Comparison of ENCODE assay signal across 9 cellular contexts in the genomic region with DNA sequence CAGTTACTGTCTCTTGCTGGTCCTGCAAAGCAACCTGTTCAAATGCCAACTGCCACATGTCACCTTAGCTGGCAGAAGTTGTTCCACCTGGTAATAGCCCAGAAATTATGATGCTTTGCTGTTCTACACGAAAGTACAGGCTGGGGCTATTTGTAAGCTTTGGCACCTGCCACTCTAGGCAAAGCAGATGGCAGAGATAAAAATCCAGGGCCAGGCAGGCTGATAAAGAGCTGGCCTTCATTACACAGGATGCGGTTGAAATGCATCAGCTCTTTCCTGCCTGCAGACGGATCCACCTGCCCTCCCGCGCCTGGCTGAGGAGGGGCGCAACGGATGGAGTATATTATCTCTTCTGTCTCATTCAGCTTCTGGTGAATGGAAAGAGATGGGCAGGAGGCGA. TPM values are rescaled to one million over a fixed set of nuclear protein-coding genes. Genes with fewer than 3 reads are reported as not detected.
DNase-seq lines count a peak whose midpoint lies in the region; ATAC-seq and TF ChIP-seq lines count a peak whose summit lies in the region.
"Had no signal": no experiment of that assay in that cellular context is flagged by ENCODE, and none has a peak within 500 bp of the region (broad histone marks: within the 10 kb centered on the region; RNA-seq: fewer than 3 reads in every experiment).

No MANE protein-coding gene starts in this region.

- peaks cover 14% of the 10 kb centered on the region for H3K9me3 Mint-ChIP-seq in activated T-helper 1 cell treated with anti-CD3 and anti-CD28 coated beads, Interleukin-12 subunit alpha, Interleukin-12 subunit beta, Interleukin-2, Interleukin-4 antibody, amounts not matched to agents 30 ng/mL and 10 ng/mL and 1 ng/mL, durations not matched to agents 14 hours and 24 hours and 36 hours
- H3K9me3 Mint-ChIP-seq in endothelial cell (ENCODE audit: unreplicated experiment) (peaks cover 5% of the 10 kb centered on the region), endodermal cell (peaks cover 8% of the 10 kb centered on the region)

- intact Hi-C loops in activated T-helper 1 cell treated with anti-CD3 and anti-CD28 coated beads, Interleukin-12 subunit alpha, Interleukin-12 subunit beta, Interleukin-2, Interleukin-4 antibody, amounts not matched to agents 30 ng/mL and 10 ng/mL and 1 ng/mL, durations not matched to agents 14 hours and 24 hours and 36 hours (cut with micrococcal nuclease) = no loop called here

- TF ChIP-seq CTCF in endothelial cell (IDR thresholded peaks at IDR 0.05; ENCODE audit: unreplicated experiment) = no peak
- TF ChIP-seq CTCF in endodermal cell (conservative IDR thresholded peaks at IDR 0.05) = no peak

- no peaks in the 10 kb centered on the region for H3K4me1 ChIP-seq in endodermal cell (ENCODE audit: control insufficient read depth, insufficient read depth, low read length)
- H3K4me1 ChIP-seq: adrenal gland had no signal

- H3K36me3 ChIP-seq in endodermal cell (ENCODE audit: control insufficient read depth, insufficient read depth, low read length) = no peaks in the 10 kb centered on the region
- H3K36me3 ChIP-seq: adrenal gland had no signal

- no peak overlapping the region for H3K4me3 Mint-ChIP-seq in activated T-helper 1 cell treated with anti-CD3 and anti-CD28 coated beads, Interleukin-12 subunit alpha, Interleukin-12 subunit beta, Interleukin-2, Interleukin-4 antibody, amounts not matched to agents 30 ng/mL and 10 ng/mL and 1 ng/mL, durations not matched to agents 14 hours and 24 hours and 36 hours
- H3K4me3 Mint-ChIP-seq in endothelial cell (ENCODE audit: unreplicated experiment) (no peak overlapping the region), endodermal cell (no peak overlapping the region)

- DNase-seq in RPMI8226 (peak; percentile 92), endothelial cell (ENCODE audit: low spot score) (no peak), endodermal cell (no peak)
- peak; percentile 24 for DNase-seq in activated T-helper 1 cell treated with anti-CD3 and anti-CD28 coated beads, Interleukin-12 subunit alpha, Interleukin-12 subunit beta, Interleukin-2, Interleukin-4 antibody, amounts not matched to agents 30 ng/mL and 10 ng/mL and 1 ng/mL, durations not matched to agents 14 hours and 24 hours and 36 hours (ENCODE audit: low spot score)
- DNase-seq in stimulated activated CD4-positive, alpha-beta T cell treated with anti-CD3 and anti-CD28 coated beads, Interleukin-12 subunit alpha, Interleukin-12 subunit beta, amount 100 ng/mL, for 4 hours = peak; percentile 29

- WGBS in endodermal cell (ENCODE audit: insufficient coverage in 1 of 2, insufficient read length in 1 of 2), 2 experiments = 75 to 82% methylated on average over 2 to 8 of the region's 8 CpGs

- peak; percentile 68 for ATAC-seq in HG03097 (IDR thresholded peaks at IDR 0.05; ENCODE audit: low FRiP score, unreplicated experiment)
- no peak for ATAC-seq in GM21717 (IDR thresholded peaks at IDR 0.05; ENCODE audit: unreplicated experiment)
- no peak for ATAC-seq in HG03432 (IDR thresholded peaks at IDR 0.05; ENCODE audit: unreplicated experiment)

- H3K27me3 ChIP-seq in endodermal cell (ENCODE audit: control insufficient read depth, insufficient read depth, low read length, poor library complexity, severe bottlenecking) = no peaks in the 10 kb centered on the region
- H3K27me3 ChIP-seq: adrenal gland had no signal

- no peak overlapping the region for H3K9ac ChIP-seq in endodermal cell (ENCODE audit: extremely low read depth, low read length, poor library complexity, severe bottlenecking)

- H3K27ac ChIP-seq in endodermal cell (ENCODE audit: low read depth, low read length) = no peak overlapping the region
- H3K27ac ChIP-seq: adrenal gland had no signal

- H3K4me1 Mint-ChIP-seq in activated T-helper 1 cell treated with anti-CD3 and anti-CD28 coated beads, Interleukin-12 subunit alpha, Interleukin-12 subunit beta, Interleukin-2, Interleukin-4 antibody, amounts not matched to agents 30 ng/mL and 10 ng/mL and 1 ng/mL, durations not matched to agents 14 hours and 24 hours and 36 hours (ENCODE audit: low read depth) = peaks cover 65% of the 10 kb centered on the region
- H3K4me1 Mint-ChIP-seq in endothelial cell (ENCODE audit: unreplicated experiment) = peaks cover 5% of the 10 kb centered on the region
- no peaks in the 10 kb centered on the region for H3K4me1 Mint-ChIP-seq in endodermal cell

- no peaks in the 10 kb centered on the region for H3K9me3 ChIP-seq in endodermal cell (ENCODE audit: control insufficient read depth, low read length)
- H3K9me3 ChIP-seq: adrenal gland had no signal

- no peaks in the 10 kb centered on the region for H3K27me3 Mint-ChIP-seq in activated T-helper 1 cell treated with anti-CD3 and anti-CD28 coated beads, Interleukin-12 subunit alpha, Interleukin-12 subunit beta, Interleukin-2, Interleukin-4 antibody, amounts not matched to agents 30 ng/mL and 10 ng/mL and 1 ng/mL, durations not matched to agents 14 hours and 24 hours and 36 hours (ENCODE audit: insufficient read depth)
- peaks cover 3% of the 10 kb centered on the region for H3K27me3 Mint-ChIP-seq in endothelial cell (ENCODE audit: unreplicated experiment)
- H3K27me3 Mint-ChIP-seq in endodermal cell (ENCODE audit: insufficient read depth) = no peaks in the 10 kb centered on the region

- no peak overlapping the region for H3K4me3 ChIP-seq in endodermal cell (ENCODE audit: low read length)
- H3K4me3 ChIP-seq: adrenal gland had no signal

- H3K36me3 Mint-ChIP-seq in activated T-helper 1 cell treated with anti-CD3 and anti-CD28 coated beads, Interleukin-12 subunit alpha, Interleukin-12 subunit beta, Interleukin-2, Interleukin-4 antibody, amounts not matched to agents 30 ng/mL and 10 ng/mL and 1 ng/mL, durations not matched to agents 14 hours and 24 hours and 36 hours (ENCODE audit: low read depth) = peaks cover 6% of the 10 kb centered on the region
- H3K36me3 Mint-ChIP-seq in endothelial cell (ENCODE audit: low read depth, unreplicated experiment) (no peaks in the 10 kb centered on the region), endodermal cell (ENCODE audit: low read depth) (no peaks in the 10 kb centered on the region)

- H3K27ac Mint-ChIP-seq in activated T-helper 1 cell treated with anti-CD3 and anti-CD28 coated beads, Interleukin-12 subunit alpha, Interleukin-12 subunit beta, Interleukin-2, Interleukin-4 antibody, amounts not matched to agents 30 ng/mL and 10 ng/mL and 1 ng/mL, durations not matched to agents 14 hours and 24 hours and 36 hours = peak overlapping the region; percentile 58
- H3K27ac Mint-ChIP-seq in endothelial cell (ENCODE audit: unreplicated experiment) (no peak overlapping the region), endodermal cell (no peak overlapping the region)

RNA-seq across cellular contexts. Expression of a gene that starts 29.3 kb away (rescaled TPM):
- total RNA-seq in activated T-helper 1 cell treated with anti-CD3 and anti-CD28 coated beads, Interleukin-12 subunit alpha, Interleukin-12 subunit beta, Interleukin-2, Interleukin-4 antibody, amounts not matched to agents 30 ng/mL and 10 ng/mL and 1 ng/mL, durations not matched to agents 14 hours and 24 hours and 36 hours = 12.5 and 14.5 TPM in 2 replicates
- total RNA-seq in endothelial cell (ENCODE audit: unreplicated experiment) = 5.7 TPM
- total RNA-seq in endodermal cell = 10 to 100 TPM; 11.0 to 12.1 TPM
- 9.1 TPM for polyA plus RNA-seq in endodermal cell (2013, experiment 1 of 2)
- 6.2 TPM for polyA plus RNA-seq in endodermal cell (2013, experiment 2 of 2)

Comparison
In these comparisons a context has a peak if more than half of its experiments do, and no peak if none do; other contexts are left out.
1. DNase-seq: peak in RPMI8226 (single experiment), activated T-helper 1 cell treated with anti-CD3 and anti-CD28 coated beads, Interleukin-12 subunit alpha, Interleukin-12 subunit beta, Interleukin-2, Interleukin-4 antibody, amounts not matched to agents 30 ng/mL and 10 ng/mL and 1 ng/mL, durations not matched to agents 14 hours and 24 hours and 36 hours (single experiment) and stimulated activated CD4-positive, alpha-beta T cell treated with anti-CD3 and anti-CD28 coated beads, Interleukin-12 subunit alpha, Interleukin-12 subunit beta, amount 100 ng/mL, for 4 hours (single experiment); none in endothelial cell (single experiment) and endodermal cell (single experiment).